In the genomic region with DNA sequence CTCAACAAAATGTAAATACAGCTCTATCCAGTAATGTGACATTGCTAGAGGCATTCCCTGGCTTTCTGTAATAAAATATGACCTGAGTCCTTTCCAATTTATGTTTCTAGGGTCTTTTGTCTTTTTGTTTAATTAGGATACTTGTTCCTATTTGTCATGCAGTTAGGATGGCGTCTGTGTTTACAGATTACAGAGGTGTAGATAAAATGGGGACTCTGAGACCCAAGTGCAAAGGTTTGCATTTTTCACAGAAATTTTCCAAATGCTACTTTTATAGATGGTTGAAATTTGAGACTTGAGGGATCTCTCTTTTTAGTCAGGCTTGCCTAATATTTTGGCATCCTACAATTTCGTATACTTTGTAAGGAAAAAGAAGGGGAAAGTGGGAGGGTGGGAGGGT, we compare ENCODE assay signal across 20 cellular contexts.
"Had no signal": no experiment of that assay in that cellular context is flagged by ENCODE, and none has a peak within 500 bp of the region (broad histone marks: within the 10 kb centered on the region; RNA-seq: fewer than 3 reads in every experiment).

No MANE protein-coding gene starts in this region.

- H3K4me1 ChIP-seq: foreskin keratinocyte, left lung, sigmoid colon, upper lobe of right lung had no signal

- H3K9me3 Mint-ChIP-seq: neural progenitor cell had no signal

- H3K27ac Mint-ChIP-seq: activated CD4-positive, alpha-beta memory T cell treated with anti-CD3 and anti-CD28 coated beads, Interleukin-2, amount 10 ng/mL, durations not matched to agents 7 days and 5 days; activated CD4-positive, alpha-beta T cell treated with anti-CD3 and anti-CD28 coated beads for 36 hours; activated naive CD8-positive, alpha-beta T cell treated with anti-CD3 and anti-CD28 coated beads, Interleukin-2, amount 10 ng/mL, durations not matched to agents 7 days and 5 days; activated T-cell treated with anti-CD3 and anti-CD28 coated beads, Interleukin-2, amount 50 U/mL, for 72 hours; neural progenitor cell had no signal

- FAIRE-seq: bronchial epithelial cell, keratinocyte had no signal

- H3K4me3 Mint-ChIP-seq: activated CD4-positive, alpha-beta memory T cell treated with anti-CD3 and anti-CD28 coated beads, Interleukin-2, amount 10 ng/mL, durations not matched to agents 7 days and 5 days; activated CD4-positive, alpha-beta T cell treated with anti-CD3 and anti-CD28 coated beads for 36 hours; activated naive CD8-positive, alpha-beta T cell treated with anti-CD3 and anti-CD28 coated beads, Interleukin-2, amount 10 ng/mL, durations not matched to agents 7 days and 5 days; activated T-cell treated with anti-CD3 and anti-CD28 coated beads, Interleukin-2, amount 50 U/mL, for 72 hours; neural progenitor cell had no signal

- H3K36me3 ChIP-seq: ascending aorta, esophagus muscularis mucosa, heart left ventricle, left lung, neural progenitor cell, ovary, sigmoid colon, upper lobe of right lung, WERI-Rb-1 had no signal

- ATAC-seq: activated CD4-positive, alpha-beta T cell treated with anti-CD3 and anti-CD28 coated beads for 36 hours; activated T-cell treated with anti-CD3 and anti-CD28 coated beads, Interleukin-2, amount 50 U/mL, for 72 hours; foreskin keratinocyte; left lung; stimulated activated naive CD8-positive, alpha-beta T cell treated with anti-CD3 and anti-CD28 coated beads, Interleukin-15, Interleukin-2, amounts not matched to agents 100 U/mL and 50 U/mL, for 24 hours; upper lobe of right lung had no signal

- H3K9me3 ChIP-seq: ascending aorta, esophagus muscularis mucosa, heart left ventricle, left lung, ovary, sigmoid colon, upper lobe of right lung had no signal

- H3K27ac ChIP-seq: ascending aorta, esophagus muscularis mucosa, foreskin keratinocyte, left lung, neural progenitor cell, ovary, sigmoid colon, upper lobe of right lung, WERI-Rb-1 had no signal

- H3K9ac ChIP-seq: neural progenitor cell had no signal

- DNase-seq: activated CD4-positive, alpha-beta memory T cell treated with anti-CD3 and anti-CD28 coated beads, Interleukin-2, amount 10 ng/mL, durations not matched to agents 7 days and 5 days; activated CD4-positive, alpha-beta T cell treated with anti-CD3 and anti-CD28 coated beads for 36 hours; activated CD8-positive, alpha-beta memory T cell treated with anti-CD3 and anti-CD28 coated beads, Interleukin-2, amount 50 U/mL, for 4 hours; activated naive CD8-positive, alpha-beta T cell treated with anti-CD3 and anti-CD28 coated beads, Interleukin-2, amount 10 ng/mL, durations not matched to agents 7 days and 5 days; activated T-cell treated with anti-CD3 and anti-CD28 coated beads, Interleukin-2, amount 50 U/mL, for 72 hours; foreskin keratinocyte; left lung; sigmoid colon; stimulated activated CD4-positive, alpha-beta T cell treated with anti-CD3 and anti-CD28 coated beads, Interleukin-12 subunit alpha, Interleukin-12 subunit beta, amount 100 ng/mL, for 4 hours; stimulated activated CD4-positive, alpha-beta T cell treated with anti-CD3 and anti-CD28 coated beads, Interleukin-2, amount 100 ng/mL, for 48 hours; stimulated activated naive CD8-positive, alpha-beta T cell treated with anti-CD3 and anti-CD28 coated beads, Interleukin-15, Interleukin-2, amounts not matched to agents 100 U/mL and 50 U/mL, for 24 hours; upper lobe of right lung; WERI-Rb-1 had no signal

- H3K4me3 ChIP-seq: ascending aorta, esophagus muscularis mucosa, heart left ventricle, left lung, neural progenitor cell, ovary, sigmoid colon, upper lobe of right lung had no signal

- H2AFZ ChIP-seq: neural progenitor cell had no signal

- H3K36me3 Mint-ChIP-seq: neural progenitor cell had no signal

- H3K27me3 ChIP-seq: ascending aorta, esophagus muscularis mucosa, foreskin keratinocyte, heart left ventricle, left lung, neural progenitor cell, ovary, sigmoid colon, upper lobe of right lung had no signal

- H3K27me3 Mint-ChIP-seq: activated CD4-positive, alpha-beta memory T cell treated with anti-CD3 and anti-CD28 coated beads, Interleukin-2, amount 10 ng/mL, durations not matched to agents 7 days and 5 days; activated CD4-positive, alpha-beta T cell treated with anti-CD3 and anti-CD28 coated beads for 36 hours; activated naive CD8-positive, alpha-beta T cell treated with anti-CD3 and anti-CD28 coated beads, Interleukin-2, amount 10 ng/mL, durations not matched to agents 7 days and 5 days had no signal

- H3K4me2 ChIP-seq: neural progenitor cell had no signal
